In the genomic region with DNA sequence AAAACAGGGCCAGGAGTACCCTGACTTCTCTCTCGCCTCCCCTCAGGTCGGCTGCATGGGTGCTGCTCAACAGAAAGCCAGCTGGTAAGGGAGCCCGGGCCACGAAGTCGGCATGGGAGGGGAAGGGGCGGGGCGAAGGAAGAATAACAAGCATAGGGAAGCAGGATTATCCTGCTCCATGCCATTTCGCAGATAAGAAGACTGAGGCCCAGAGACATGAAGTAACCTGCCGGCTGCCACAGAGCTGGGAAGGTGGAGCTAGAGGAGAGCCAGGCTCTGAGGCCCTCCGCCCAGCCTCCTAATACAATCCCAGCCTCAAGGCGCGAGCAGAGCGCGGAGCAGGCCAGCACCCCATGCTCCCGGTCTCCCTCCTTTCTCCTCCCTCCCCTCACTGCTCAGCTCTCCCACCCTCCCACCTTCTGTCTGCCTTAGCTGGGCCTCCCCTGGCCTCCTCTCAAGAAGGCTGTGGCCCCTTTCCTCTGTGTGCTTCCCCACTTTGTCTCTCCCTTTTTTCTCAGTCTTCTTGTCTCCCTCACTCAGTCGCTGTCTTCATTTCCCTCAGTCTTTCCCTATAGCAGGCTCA, we compare ENCODE assay signal across 8 cellular contexts. TPM values are rescaled to one million over a fixed set of nuclear protein-coding genes. Genes with fewer than 3 reads are reported as not detected.
A peak's percentile ranks its signal among the peaks of the same experiment; 100 is the strongest.
DNase-seq lines count a peak whose midpoint lies in the region; ATAC-seq and TF ChIP-seq lines count a peak whose summit lies in the region.

No MANE protein-coding gene starts in this region.

- H3K9me3 ChIP-seq in BLaER1 treated with 17β-estradiol and CSF1 and Interleukin-3, amounts not matched to agents 10 nM and 100 nM (replicated peaks in 1 of 11): peaks cover 0 to 7% (median 0%) of the 10 kb centered on the region in 11 experiments; a peak in 2 of 22 replicates
- H3K9me3 ChIP-seq in SK-N-SH: no peaks in the 10 kb centered on the region
- no peaks in the 10 kb centered on the region for H3K9me3 ChIP-seq in prostate gland
- H3K9me3 ChIP-seq in MG63: no peaks in the 10 kb centered on the region

- intact Hi-C loops in prostate gland (cut with DNase I): no loop called here

- no peak for TF ChIP-seq RAD21 in SK-N-SH (IDR thresholded peaks at IDR 0.05; ENCODE audit: low read length)

- ATAC-seq in GM21717 (IDR thresholded peaks at IDR 0.05; ENCODE audit: unreplicated experiment): peak; percentile 16

- no peak for TF ChIP-seq POLR2A in prostate gland (IDR thresholded peaks at IDR 0.05)

- H3K9me2 ChIP-seq in SK-N-SH: no peaks in the 10 kb centered on the region

- H3F3A ChIP-seq in SK-N-SH (replicated peaks; ENCODE audit: insufficient read depth): peaks cover 7% of the 10 kb centered on the region

- TF ChIP-seq CTCF in SK-N-SH (IDR thresholded peaks at IDR 0.05) (no peak), fibroblast of mammary gland (conservative IDR thresholded peaks at IDR 0.05; ENCODE audit: control insufficient read depth, insufficient read depth, low read depth, low read length) (no peak), prostate gland (IDR thresholded peaks at IDR 0.05) (no peak)

- no peaks in the 10 kb centered on the region for H3K79me2 ChIP-seq in SK-N-SH (ENCODE audit: insufficient read depth)

- peak overlapping the region in 10 of 11 experiments; percentile 47 to 94 (median 60); a peak in 18 of 22 replicates for H3K9ac ChIP-seq in BLaER1 treated with 17β-estradiol and CSF1 and Interleukin-3, amounts not matched to agents 10 nM and 100 nM
- H3K9ac ChIP-seq in SK-N-SH: peak overlapping the region; percentile 33; the same call in 1 of the 2 replicates

- H3K27me3 ChIP-seq in BLaER1 treated with 17β-estradiol and CSF1 and Interleukin-3, amounts not matched to agents 10 nM and 100 nM: no peaks in the 10 kb centered on the region
- H3K27me3 ChIP-seq in SK-N-SH (ENCODE audit: insufficient read depth): no peaks in the 10 kb centered on the region
- H3K27me3 ChIP-seq in prostate gland (replicated peaks; ENCODE audit: insufficient read depth): no peaks in the 10 kb centered on the region
- no peaks in the 10 kb centered on the region for H3K27me3 ChIP-seq in MG63

- no peaks in the 10 kb centered on the region for H4K20me1 ChIP-seq in BLaER1 treated with 17β-estradiol and CSF1 and Interleukin-3, amounts not matched to agents 10 nM and 100 nM
- H4K20me1 ChIP-seq in SK-N-SH (ENCODE audit: insufficient read depth): no peaks in the 10 kb centered on the region

- no peaks in the 10 kb centered on the region for H3K36me3 ChIP-seq in BLaER1 treated with 17β-estradiol and CSF1 and Interleukin-3, amounts not matched to agents 10 nM and 100 nM
- H3K36me3 ChIP-seq in SK-N-SH (replicated peaks in 1 of 2; ENCODE audit: control insufficient read depth in 1 of 2, insufficient read depth in 2 of 2, low read length in 1 of 2) (no peaks in the 10 kb centered on the region), prostate gland (no peaks in the 10 kb centered on the region), MG63 (no peaks in the 10 kb centered on the region)

- POLR2A ChIA-PET in SK-N-SH (lab: Yijun Ruan, JAX): interaction anchor here (1.4 to 2.2 kb wide), 2 partner anchors 10 to 13 kb away, joined by 5 to 15 read pairs; partner anchors contain the start of gene HMGA1

- CTCF ChIA-PET in SK-N-SH (lab: Yijun Ruan, JAX): interaction anchor here (0.6 to 3.6 kb wide), 4 partner anchors 13 to 278 kb away, joined by 3 to 13 read pairs (median 7); partner anchors contain the start of genes HMGA1 and SMIM29

- peak overlapping the region; percentile 89 for H2AFZ ChIP-seq in SK-N-SH (ENCODE audit: low read depth)

- 41% methylated on average over 15 of the region's 16 CpGs for WGBS in SK-N-SH (ENCODE audit: low lambda C conversion rate)
- WGBS in prostate gland: 17% methylated on average over 16 of the region's 16 CpGs

- H3K4me2 ChIP-seq in BLaER1 treated with 17β-estradiol and CSF1 and Interleukin-3, amounts not matched to agents 10 nM and 100 nM: peak overlapping the region; percentile 49 to 86 (median 63); a peak in 21 of 22 replicates
- H3K4me2 ChIP-seq in SK-N-SH: peak overlapping the region; percentile 53; the same call in 1 of the 2 replicates

- peak overlapping the region in 1 of 10 experiments; percentile 10; a peak in 1 of 20 replicates for H3K4me3 ChIP-seq in BLaER1 treated with 17β-estradiol and CSF1 and Interleukin-3, amounts not matched to agents 10 nM and 100 nM
- H3K4me3 ChIP-seq in SK-N-SH (ENCODE audit: low read depth in 2 of 2, low read length in 1 of 2): peak overlapping the region in 1 of 2 experiments; percentile 34; a peak in 2 of 4 replicates
- H3K4me3 ChIP-seq in fibroblast of mammary gland (ENCODE audit: control insufficient read depth, low read depth, low read length): peak overlapping the region; percentile 29
- peak overlapping the region; percentile 55 to 65 for H3K4me3 ChIP-seq in prostate gland
- H3K4me3 ChIP-seq in MG63: no peak overlapping the region

- DNase-seq in SK-N-SH (peak; percentile 82), fibroblast of mammary gland (ENCODE audit: low read depth) (no peak), prostate gland (ENCODE audit: low spot score) (no peak), SK-N-DZ (ENCODE audit: low spot score) (no peak), MG63 (no peak), OCI-M1 (lab: John Stamatoyannopoulos, UW) (no peak)

- no peak for TF ChIP-seq EP300 in SK-N-SH (IDR thresholded peaks at IDR 0.05; ENCODE audit: borderline replicate concordance in 1 of 2, low read depth in 1 of 2, low read length in 1 of 2)

- H3K27ac ChIP-seq in BLaER1 treated with 17β-estradiol and CSF1 and Interleukin-3, amounts not matched to agents 10 nM and 100 nM: peak overlapping the region in 10 of 11 experiments; percentile 35 to 98 (median 74); a peak in 20 of 22 replicates
- H3K27ac ChIP-seq in SK-N-SH (ENCODE audit: low read depth in 2 of 2, low read length in 1 of 2): peak overlapping the region; percentile 70 to 76
- H3K27ac ChIP-seq in prostate gland: peak overlapping the region; percentile 96 to 98

- peaks cover 44 to 81% (median 58%) of the 10 kb centered on the region in 10 experiments for H3K4me1 ChIP-seq in BLaER1 treated with 17β-estradiol and CSF1 and Interleukin-3, amounts not matched to agents 10 nM and 100 nM
- H3K4me1 ChIP-seq in SK-N-SH (ENCODE audit: control insufficient read depth in 1 of 2, insufficient read depth in 2 of 2, low read depth in 1 of 2, low read length in 1 of 2) (peaks cover 10% of the 10 kb centered on the region in 2 experiments; a peak in 3 of 4 replicates), prostate gland (replicated peaks) (peaks cover 6% of the 10 kb centered on the region)

TF ChIP-seq in SK-N-SH, 30 proteins besides CTCF, POLR2A, EP300 and RAD21:
- TF ChIP-seq SMC3 (IDR thresholded peaks at IDR 0.05; ENCODE audit: low read depth, low read length): no peak
- no peak for TF ChIP-seq POLR2AphosphoS5 (IDR thresholded peaks at IDR 0.05; ENCODE audit: low read depth, low read length)
- TF ChIP-seq FOSL2 (IDR thresholded peaks at IDR 0.05; ENCODE audit: borderline replicate concordance, low read depth): no peak
- TF ChIP-seq GATA2 (CRISPR knock-in tag; IDR thresholded peaks at IDR 0.05): no peak
- TF ChIP-seq TEAD4 (IDR thresholded peaks at IDR 0.05; ENCODE audit: borderline replicate concordance, insufficient read depth): no peak
- no peak for TF ChIP-seq TCF12 (IDR thresholded peaks at IDR 0.05)
- TF ChIP-seq RXRA (IDR thresholded peaks at IDR 0.05; ENCODE audit: borderline replicate concordance, low read depth): no peak
- TF ChIP-seq, protein P1, sequence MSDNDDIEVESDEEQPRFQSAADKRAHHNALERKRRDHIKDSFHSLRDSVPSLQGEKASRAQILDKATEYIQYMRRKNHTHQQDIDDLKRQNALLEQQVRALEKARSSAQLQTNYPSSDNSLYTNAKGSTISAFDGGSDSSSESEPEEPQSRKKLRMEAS (IDR thresholded peaks at IDR 0.05; ENCODE audit: low read depth): 0 out of 2 replicates have a peak, but pooled peaks have one; percentile 2
- TF ChIP-seq GABPA (IDR thresholded peaks at IDR 0.05; ENCODE audit: low read depth): no peak
TF ChIP-seq in SK-N-SH: peak in this region for 1.

RNA-seq across cellular contexts. Expression of gene HMGA1, which starts 13.2 kb away (rescaled TPM):
- polyA plus RNA-seq in SK-N-SH (2012; rRNA removed): 185 and 433 TPM in 2 replicates
- 168 and 262 TPM in 2 replicates for polyA plus RNA-seq in SK-N-SH (2012; cell fraction: cytosol; rRNA removed)
- polyA plus RNA-seq in SK-N-SH (2012; cell fraction: nucleus; rRNA removed): 132 and 146 TPM in 2 replicates
- 100 to 1,000 TPM in 1 of 2 donors, 10 to 100 TPM in 1; 29.4 to 139 TPM for total RNA-seq in prostate gland
- polyA plus RNA-seq in SK-N-DZ (2014; cell fraction: cytosol; rRNA removed): 218 and 250 TPM in 2 replicates
- polyA plus RNA-seq in SK-N-DZ (2014; cell fraction: nucleus; rRNA removed): 96.7 and 121 TPM in 2 replicates
- 65.7 and 74.6 TPM in 2 replicates for total RNA-seq in MG63 (2014; rRNA removed; shearing (Covaris generic); ENCODE audit: low replicate concordance)

RNA-seq across cellular contexts. Expression of gene SMIM29, which starts 25.3 kb away (rescaled TPM):
- polyA plus RNA-seq in SK-N-SH (2012; rRNA removed): 50.2 and 52.2 TPM in 2 replicates
- 20.6 and 31.3 TPM in 2 replicates for polyA plus RNA-seq in SK-N-SH (2012; cell fraction: cytosol; rRNA removed)
- polyA plus RNA-seq in SK-N-SH (2012; cell fraction: nucleus; rRNA removed): 41.8 and 68.7 TPM in 2 replicates
- 10 to 100 TPM; 25.9 to 41.6 TPM for total RNA-seq in prostate gland
- polyA plus RNA-seq in SK-N-DZ (2014; cell fraction: cytosol; rRNA removed): 33.7 and 40.1 TPM in 2 replicates
- polyA plus RNA-seq in SK-N-DZ (2014; cell fraction: nucleus; rRNA removed): 24.7 and 25.4 TPM in 2 replicates
- 2.4 and 12.0 TPM in 2 replicates for total RNA-seq in MG63 (2014; rRNA removed; shearing (Covaris generic); ENCODE audit: low replicate concordance)
